In the genomic region with DNA sequence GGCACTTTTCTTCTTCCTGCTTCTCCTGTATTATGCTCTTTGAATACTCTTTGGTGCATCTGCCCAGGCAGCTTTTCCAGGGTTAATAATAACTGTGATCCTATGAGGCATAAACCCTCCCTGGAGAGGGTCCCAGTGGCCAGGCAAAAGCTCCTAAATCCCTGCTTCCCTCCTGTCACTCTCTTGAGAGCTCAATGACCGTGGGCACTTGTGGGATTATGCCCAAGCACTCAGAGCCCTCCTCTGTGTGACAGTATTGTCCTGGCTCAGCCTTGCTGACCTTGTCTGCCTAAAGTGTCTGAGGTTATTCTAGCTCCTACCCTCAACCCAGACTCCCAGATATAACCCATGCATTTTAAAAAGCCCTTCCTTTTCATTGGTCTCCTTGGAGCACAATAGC, we compare ENCODE assay signal across 1 cellular context.
TF ChIP-seq lines count a peak whose summit lies in the region.

No MANE protein-coding gene starts in this region.

TF ChIP-seq in IMR-90, 13 proteins besides CTCF, POLR2A, EP300 and RAD21 (continued from another document):
- TF ChIP-seq CHD1 (IDR thresholded peaks at IDR 0.05; ENCODE audit: low read depth, low read length) (no peak), NFE2L2 (IDR thresholded peaks at IDR 0.05; ENCODE audit: low read depth, low read length) (no peak), MAFK (IDR thresholded peaks at IDR 0.05; ENCODE audit: low read depth, low read length) (no peak), ELK1 (IDR thresholded peaks at IDR 0.05; ENCODE audit: borderline replicate concordance, low read depth, low read length) (no peak), MXI1 (IDR thresholded peaks at IDR 0.05; ENCODE audit: borderline replicate concordance, low read depth, low read length) (no peak), FOS (IDR thresholded peaks at IDR 0.05; ENCODE audit: low read depth, low read length) (no peak), RFX5 (IDR thresholded peaks at IDR 0.05; ENCODE audit: low read depth, low read length) (no peak), MAZ (IDR thresholded peaks at IDR 0.05; ENCODE audit: borderline replicate concordance, low read depth, low read length) (no peak), BHLHE40 (IDR thresholded peaks at IDR 0.05; ENCODE audit: low read depth, low read length) (no peak), CEBPB (IDR thresholded peaks at IDR 0.05; ENCODE audit: low read depth, low read length) (no peak)
- TF ChIP-seq, protein P1, sequence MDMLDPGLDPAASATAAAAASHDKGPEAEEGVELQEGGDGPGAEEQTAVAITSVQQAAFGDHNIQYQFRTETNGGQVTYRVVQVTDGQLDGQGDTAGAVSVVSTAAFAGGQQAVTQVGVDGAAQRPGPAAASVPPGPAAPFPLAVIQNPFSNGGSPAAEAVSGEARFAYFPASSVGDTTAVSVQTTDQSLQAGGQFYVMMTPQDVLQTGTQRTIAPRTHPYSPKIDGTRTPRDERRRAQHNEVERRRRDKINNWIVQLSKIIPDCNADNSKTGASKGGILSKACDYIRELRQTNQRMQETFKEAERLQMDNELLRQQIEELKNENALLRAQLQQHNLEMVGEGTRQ (IDR thresholded peaks at IDR 0.05; ENCODE audit: low read depth, low read length): no peak
